11 cellular contexts compared by ENCODE assay signal in the genomic region with DNA sequence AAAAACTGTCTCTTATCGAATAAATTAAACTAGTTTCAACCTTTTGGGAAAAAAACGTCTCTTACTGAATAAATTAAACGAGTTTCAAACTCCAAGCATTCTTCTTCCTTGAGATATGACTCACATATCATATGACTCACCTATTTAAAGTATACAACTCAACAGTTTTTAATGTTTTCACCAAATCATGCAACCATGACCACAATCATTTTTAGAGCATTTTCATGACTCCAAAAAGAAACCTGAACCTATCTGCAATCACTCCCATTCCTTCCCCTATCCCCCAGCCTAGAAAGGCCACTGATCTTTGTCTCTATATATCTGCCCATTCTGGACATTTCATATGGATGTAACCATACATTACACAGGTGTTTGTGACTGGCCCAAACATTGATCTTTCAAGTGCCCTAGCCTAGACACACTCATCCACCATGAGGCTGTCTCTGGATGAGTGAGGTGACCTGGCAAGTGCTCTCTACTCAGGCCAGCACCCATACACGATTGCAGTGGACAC.
DNase-seq lines count a peak whose midpoint lies in the region; ATAC-seq and TF ChIP-seq lines count a peak whose summit lies in the region.
"Had no signal": no experiment of that assay in that cellular context is flagged by ENCODE, and none has a peak within 500 bp of the region (broad histone marks: within the 10 kb centered on the region; RNA-seq: fewer than 3 reads in every experiment).

No MANE protein-coding gene starts in this region.

- peaks cover 43 to 94% (median 89%) of the 10 kb centered on the region in 4 donors for H3K4me1 Mint-ChIP-seq in naive thymus-derived CD8-positive, alpha-beta T cell

- H3K27me3 ChIP-seq in WERI-Rb-1 (ENCODE audit: insufficient read depth, low read depth, severe bottlenecking) (no peaks in the 10 kb centered on the region), suprapubic skin (no peaks in the 10 kb centered on the region)

- peaks cover 0 to 52% (median 4%) of the 10 kb centered on the region in 3 donors for H3K36me3 Mint-ChIP-seq in naive thymus-derived CD8-positive, alpha-beta T cell

- no peaks in the 10 kb centered on the region for H3K36me3 ChIP-seq in WERI-Rb-1
- peaks cover 9% of the 10 kb centered on the region for H3K36me3 ChIP-seq in suprapubic skin

- peak overlapping the region in 9 of 10 donors; percentile 8 to 66 (median 25) for H3K4me3 Mint-ChIP-seq in naive thymus-derived CD8-positive, alpha-beta T cell
- H3K4me3 Mint-ChIP-seq: nephron had no signal

- no peaks in the 10 kb centered on the region for H3K27me3 Mint-ChIP-seq in naive thymus-derived CD8-positive, alpha-beta T cell

- TF ChIP-seq EP300 in suprapubic skin (IDR thresholded peaks at IDR 0.05), result no peak

- peak overlapping the region; percentile 84 to 96 (median 91) for H3K27ac Mint-ChIP-seq in naive thymus-derived CD8-positive, alpha-beta T cell

- H3K4me3 ChIP-seq in WERI-Rb-1 (ENCODE audit: low read depth, low read length), result no peak overlapping the region
- no peak overlapping the region for H3K4me3 ChIP-seq in suprapubic skin

- ATAC-seq in naive thymus-derived CD8-positive, alpha-beta T cell, result peak in 1 of 2 donors; percentile 8

- POLR2A ChIA-PET in naive thymus-derived CD8-positive, alpha-beta T cell (lab: Charles Lee), result interaction anchor here (3.2 kb wide), 1 partner anchor 11 kb away, joined by 30 read pairs; no protein-coding TSS in a partner anchor

- no peak for TF ChIP-seq CTCF in WERI-Rb-1 (IDR thresholded peaks at IDR 0.05; ENCODE audit: low read depth, low read length)
- TF ChIP-seq CTCF in suprapubic skin (IDR thresholded peaks at IDR 0.05), result no peak

- H3K9me3 Mint-ChIP-seq in naive thymus-derived CD8-positive, alpha-beta T cell, result no peaks in the 10 kb centered on the region
- H3K9me3 Mint-ChIP-seq: nephron had no signal

- H3K9me3 ChIP-seq in WERI-Rb-1 (ENCODE audit: severe bottlenecking) (no peaks in the 10 kb centered on the region), suprapubic skin (no peaks in the 10 kb centered on the region)

- H3K27ac ChIP-seq in WERI-Rb-1, result no peak overlapping the region
- no peak overlapping the region for H3K27ac ChIP-seq in suprapubic skin

- no peak for TF ChIP-seq POLR2A in suprapubic skin (IDR thresholded peaks at IDR 0.05)

- no peaks in the 10 kb centered on the region for H3K4me1 ChIP-seq in suprapubic skin

- 56% methylated on average over 4 of the region's 4 CpGs for WGBS in suprapubic skin

- DNase-seq in Daoy (ENCODE audit: low read depth) (peak; percentile 44), HS-5 (ENCODE audit: low read depth) (peak; percentile 44), amniotic epithelial cell (ENCODE audit: low read depth) (peak; percentile 67), NCI-H345 treated with DMSO at 0.1 percent for 48 hours (lab: John Stamatoyannopoulos, UW; ENCODE audit: unreplicated experiment) (no peak), WERI-Rb-1 (no peak), suprapubic skin (ENCODE audit: low spot score in 2 of 2) (no peak), AML-193 (lab: John Stamatoyannopoulos, UW) (no peak)
- DNase-seq in naive thymus-derived CD8-positive, alpha-beta T cell, result no peak
- DNase-seq: cerebellar nuclear complex, NCI-H510A treated with DMSO at 0.1 percent for 48 hours had no signal

Comparison
In these comparisons a context has a peak if more than half of its experiments do, and no peak if none do; other contexts are left out.
1. DNase-seq: peak in Daoy (single experiment), HS-5 (single experiment) and amniotic epithelial cell (single experiment); none in naive thymus-derived CD8-positive, alpha-beta T cell (0 of 10), NCI-H345 treated with DMSO at 0.1 percent for 48 hours (single experiment), WERI-Rb-1 (single experiment), suprapubic skin (0 of 2) and AML-193 (0 of 2).